In the genomic region with DNA sequence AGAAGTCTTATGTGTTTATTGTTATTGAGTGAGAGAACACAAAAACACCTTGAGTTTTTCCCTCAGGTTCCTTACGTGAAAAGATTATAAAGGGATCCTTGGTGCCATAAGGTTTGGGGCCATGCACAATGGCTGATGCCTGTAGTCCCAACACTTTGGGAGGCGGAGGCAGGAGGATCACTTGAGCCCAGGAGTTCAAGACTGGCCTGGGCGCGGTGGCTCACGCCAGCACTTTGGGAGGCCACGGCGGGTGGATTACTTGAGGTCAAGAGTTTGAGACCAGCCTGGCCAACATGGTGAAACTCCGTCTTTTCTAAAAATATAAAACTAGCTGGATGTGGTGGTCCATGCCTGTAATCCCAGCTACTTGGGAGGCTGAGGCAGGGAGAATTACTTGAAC, we compare ENCODE assay signal across 17 cellular contexts. TPM values are rescaled to one million over a fixed set of nuclear protein-coding genes. Genes with fewer than 3 reads are reported as not detected.
DNase-seq lines count a peak whose midpoint lies in the region; ATAC-seq, FAIRE-seq and TF ChIP-seq lines count a peak whose summit lies in the region.
"Had no signal": no experiment of that assay in that cellular context is flagged by ENCODE, and none has a peak within 500 bp of the region (broad histone marks: within the 10 kb centered on the region; RNA-seq: fewer than 3 reads in every experiment).

No MANE protein-coding gene starts in this region.

- CTCF ChIA-PET in K562 (lab: Yijun Ruan, JAX; ENCODE audit: low intra/inter-chr PET ratio) = no interaction called here

- POLR2A ChIA-PET in K562 (lab: Yijun Ruan, JAX) = interaction anchor here (0.6 kb wide), 1 partner anchor 14 kb away, joined by 3 read pairs; a partner anchor contains a TSS

- TF ChIP-seq EP300 in K562 (IDR thresholded peaks at IDR 0.05; ENCODE audit: low read length) = no peak

- H2AFZ ChIP-seq in K562 (ENCODE audit: low read depth, low read length) = no peak overlapping the region

- H3K4me2 ChIP-seq in K562 (ENCODE audit: insufficient read depth, low read length) = no peak overlapping the region
- H3K4me2 ChIP-seq: BLaER1 had no signal

- TF ChIP-seq POLR2A in GM12891 (IDR thresholded peaks at IDR 0.05; ENCODE audit: low read depth, low read length) (no peak), K562 (conservative IDR thresholded peaks at IDR 0.05) (no peak; the same call in 1 of the 2 replicates)

- no peak for TF ChIP-seq CTCF in K562 (IDR thresholded peaks at IDR 0.05 in 2 of 3, conservative IDR thresholded peaks at IDR 0.05 in 1 of 3; ENCODE audit: insufficient read depth in 2 of 3, low read depth in 1 of 3, low read length in 3 of 3)

- H3K4me1 ChIP-seq in K562 (replicated peaks in 1 of 2; ENCODE audit: control insufficient read depth in 2 of 2, insufficient read depth in 2 of 2, low read length in 2 of 2) = peaks cover 0 to 2% of the 10 kb centered on the region in 2 experiments; a peak in 2 of 5 replicates

- no peak overlapping the region for H3K4me3 ChIP-seq in K562
- H3K4me3 ChIP-seq: BLaER1 had no signal

- WGBS in K562 (ENCODE audit: insufficient coverage, low coverage, missing lambda C conversion rate) = 94% methylated on average over 7 of the region's 8 CpGs

- no TSS peak for BruUV-seq in K562 (replicated peaks; lab: Mats Ljungman, UMichigan)

- H3K27me3 Mint-ChIP-seq in activated CD4-positive, alpha-beta T cell treated with anti-CD3 and anti-CD28 coated beads, Interleukin-2, amount 10 ng/mL, durations not matched to agents 24 days and 14 days = no peaks in the 10 kb centered on the region

- no peaks in the 10 kb centered on the region for H3K9me3 Mint-ChIP-seq in activated CD4-positive, alpha-beta T cell treated with anti-CD3 and anti-CD28 coated beads, Interleukin-2, amount 10 ng/mL, durations not matched to agents 24 days and 14 days

- DNase-seq in activated CD4-positive, alpha-beta T cell treated with anti-CD3 and anti-CD28 coated beads, Interleukin-2, amount 10 ng/mL, durations not matched to agents 24 days and 14 days = peak; percentile 51
- DNase-seq in activated CD4-positive, alpha-beta T cell treated with anti-CD3 and anti-CD28 coated beads, Interleukin-2, amount 50 U/mL, for 1 hour = no peak
- DNase-seq in GM12891 (ENCODE audit: insufficient read length, low spot score) = no peak
- no peak for DNase-seq in K562 (ENCODE audit: extremely low read depth in 1 of 4, low spot score in 3 of 4)
- DNase-seq in sciatic nerve (ENCODE audit: low spot score) = peak; percentile 39
- DNase-seq in NCI-H187 (lab: John Stamatoyannopoulos, UW) = no peak
- DNase-seq in NCI-H2196 treated with DMSO at 0.1 percent for 48 hours (lab: John Stamatoyannopoulos, UW; ENCODE audit: unreplicated experiment) = no peak
- DNase-seq: 8988T, AML-193, DMS53, GF-D8, HCEC 1CT, HFFc6 had no signal

- no peak overlapping the region for H3K9ac ChIP-seq in K562 (ENCODE audit: insufficient read depth in 1 of 2, low read depth in 2 of 2, low read length in 2 of 2)
- H3K9ac ChIP-seq: BLaER1 had no signal

- ATAC-seq in K562 = no peak
- no peak for ATAC-seq in sciatic nerve
- ATAC-seq: HepG2 had no signal

- no peak overlapping the region for H3K27ac Mint-ChIP-seq in activated CD4-positive, alpha-beta T cell treated with anti-CD3 and anti-CD28 coated beads, Interleukin-2, amount 10 ng/mL, durations not matched to agents 24 days and 14 days
- H3K27ac Mint-ChIP-seq: HFFc6 had no signal

- peaks cover 8% of the 10 kb centered on the region; the same call in 1 of the 2 replicates for H3K9me3 ChIP-seq in K562 (replicated peaks; ENCODE audit: control insufficient read depth, insufficient read depth, low read depth, low read length)

- peaks cover 53% of the 10 kb centered on the region for H3K36me3 Mint-ChIP-seq in activated CD4-positive, alpha-beta T cell treated with anti-CD3 and anti-CD28 coated beads, Interleukin-2, amount 10 ng/mL, durations not matched to agents 24 days and 14 days (ENCODE audit: low read depth)

- no peak for TF ChIP-seq RAD21 in K562 (CRISPR knock-in tag; conservative IDR thresholded peaks at IDR 0.05 in 1 of 2, IDR thresholded peaks at IDR 0.05 in 1 of 2)

- intact Hi-C loops in activated CD4-positive, alpha-beta T cell treated with anti-CD3 and anti-CD28 coated beads, Interleukin-2, amount 10 ng/mL, durations not matched to agents 24 days and 14 days (cut with micrococcal nuclease) = no loop called here
- intact Hi-C loops in K562 (cut with micrococcal nuclease) (no loop called here), sciatic nerve (cut with DNase I) (no loop called here)

- H4K20me1 ChIP-seq in K562 (replicated peaks; ENCODE audit: control insufficient read depth, insufficient read depth, low read length) = no peaks in the 10 kb centered on the region

- H3K79me2 ChIP-seq in K562 (ENCODE audit: control insufficient read depth, insufficient read depth, low read length) = peaks cover 46% of the 10 kb centered on the region

- no peaks in the 10 kb centered on the region for H3K27me3 ChIP-seq in K562 (ENCODE audit: control insufficient read depth in 2 of 2, insufficient read depth in 2 of 2, low read length in 2 of 2)
- H3K27me3 ChIP-seq: BLaER1 had no signal

- FAIRE-seq in GM12891 (lab: Jason Lieb, UNC) = no peak
- FAIRE-seq in K562 (lab: Jason Lieb, UNC) = no peak
- FAIRE-seq: HepG2, HTR-8/SVneo had no signal

- peaks cover 25% of the 10 kb centered on the region for H3K4me1 Mint-ChIP-seq in activated CD4-positive, alpha-beta T cell treated with anti-CD3 and anti-CD28 coated beads, Interleukin-2, amount 10 ng/mL, durations not matched to agents 24 days and 14 days

- no peaks in the 10 kb centered on the region for H3K9me1 ChIP-seq in K562 (ENCODE audit: control insufficient read depth, insufficient read depth, low read length)

- H3K4me3 Mint-ChIP-seq in activated CD4-positive, alpha-beta T cell treated with anti-CD3 and anti-CD28 coated beads, Interleukin-2, amount 10 ng/mL, durations not matched to agents 24 days and 14 days = no peak overlapping the region
- H3K4me3 Mint-ChIP-seq: HFFc6 had no signal

- in situ Hi-C loops in K562 (cut with MboI) = no loop called here

- no peak overlapping the region for H3K27ac ChIP-seq in K562 (ENCODE audit: extremely low read depth, low read depth, low read length)
- H3K27ac ChIP-seq: BLaER1 had no signal

- peaks cover 62% of the 10 kb centered on the region for H3K36me3 ChIP-seq in K562 (ENCODE audit: control insufficient read depth, insufficient read depth, low read length)

RNA-seq across cellular contexts. Expression of a gene that starts 5.4 kb away (rescaled TPM):
- 54.4 and 58.7 TPM in 2 replicates for total RNA-seq in activated CD4-positive, alpha-beta T cell treated with anti-CD3 and anti-CD28 coated beads, Interleukin-2, amount 10 ng/mL, durations not matched to agents 24 days and 14 days
- polyA plus RNA-seq in GM12891 (2012; ENCODE audit: low read depth, missing spikeins) = 125 TPM
- 16.6 and 21.1 TPM in 2 replicates for total RNA-seq in K562 (2011; cell fraction: chromatin; rRNA removed; ENCODE audit: low replicate concordance)
- 15.8 and 17.3 TPM in 2 replicates for total RNA-seq in K562 (2011; cell fraction: nucleolus; rRNA removed)
- 22.7 and 26.6 TPM in 2 replicates for total RNA-seq in K562 (2011; cell fraction: nucleoplasm; rRNA removed)
- total RNA-seq in K562 (2014; rRNA removed) = 7.9 and 19.3 TPM in 2 replicates
- total RNA-seq in K562 (2014; rRNA removed; fragmentation: Illumina TruSeq; extraction: Trizol) = 14.0 and 14.3 TPM in 2 replicates
- 9.8 and 12.9 TPM in 2 replicates for total RNA-seq in K562 (2015; rRNA removed; fragmentation: Illumina TruSeq; extraction: Trizol)
- 65.2 and 68.7 TPM in 2 replicates for total RNA-seq in K562 (2021)
- polyA plus RNA-seq in K562 (2011; rRNA removed) = 23.2 and 28.7 TPM in 2 replicates
- polyA plus RNA-seq in K562 (2011; cell fraction: cytosol; rRNA removed) = 36.3 and 38.6 TPM in 2 replicates
- polyA plus RNA-seq in K562 (2011; cell fraction: nucleus; rRNA removed) = 17.5 and 21.9 TPM in 2 replicates
- 94.3 and 108 TPM in 2 replicates for polyA plus RNA-seq in K562 (2012)
- 13.5 and 26.6 TPM in 2 replicates for polyA plus RNA-seq in K562 (2014; fragmentation: Illumina TruSeq; extraction: Trizol)
- 10 to 100 TPM; 11.7 to 20.3 TPM for polyA plus RNA-seq in K562 (2014; fragmentation: Nextera tagmentation; extraction: Ambion mirVana)
- polyA plus RNA-seq in K562 (2014; rRNA removed) = 33.6 and 38.0 TPM in 2 replicates
- 8.0 and 10.4 TPM in 2 replicates for polyA minus RNA-seq in K562 (2011; rRNA and poly(A)+ RNA removed)
- 3.3 and 9.8 TPM in 2 replicates for polyA minus RNA-seq in K562 (2011; cell fraction: cytosol; rRNA and poly(A)+ RNA removed)
- polyA minus RNA-seq in K562 (2011; cell fraction: nucleus; rRNA and poly(A)+ RNA removed) = 4.3 and 8.6 TPM in 2 replicates
- total RNA-seq in sciatic nerve = 53.3 TPM

RNA-seq across cellular contexts. Expression of a gene that starts 5.7 kb away (rescaled TPM):
- 77.7 and 87.8 TPM in 2 replicates for total RNA-seq in activated CD4-positive, alpha-beta T cell treated with anti-CD3 and anti-CD28 coated beads, Interleukin-2, amount 10 ng/mL, durations not matched to agents 24 days and 14 days
- polyA plus RNA-seq in GM12891 (2012; ENCODE audit: low read depth, missing spikeins) = 112 TPM
- total RNA-seq in K562 (2011; cell fraction: chromatin; rRNA removed; ENCODE audit: low replicate concordance) = 23.1 and 44.0 TPM in 2 replicates
- 19.3 and 23.5 TPM in 2 replicates for total RNA-seq in K562 (2011; cell fraction: nucleolus; rRNA removed)
- 31.0 and 37.9 TPM in 2 replicates for total RNA-seq in K562 (2011; cell fraction: nucleoplasm; rRNA removed)
- 103 and 110 TPM in 2 replicates for total RNA-seq in K562 (2014; rRNA removed)
- 113 and 132 TPM in 2 replicates for total RNA-seq in K562 (2014; rRNA removed; fragmentation: Illumina TruSeq; extraction: Trizol)
- total RNA-seq in K562 (2015; rRNA removed; fragmentation: Illumina TruSeq; extraction: Trizol) = 117 and 129 TPM in 2 replicates
- total RNA-seq in K562 (2021) = 90.0 and 103 TPM in 2 replicates
- polyA plus RNA-seq in K562 (2011; rRNA removed) = 103 and 128 TPM in 2 replicates
- polyA plus RNA-seq in K562 (2011; cell fraction: cytosol; rRNA removed) = 50.0 and 67.5 TPM in 2 replicates
- 32.0 and 41.2 TPM in 2 replicates for polyA plus RNA-seq in K562 (2011; cell fraction: nucleus; rRNA removed)
- polyA plus RNA-seq in K562 (2012) = 67.9 and 173 TPM in 2 replicates
- 106 and 110 TPM in 2 replicates for polyA plus RNA-seq in K562 (2014; fragmentation: Illumina TruSeq; extraction: Trizol)
- polyA plus RNA-seq in K562 (2014; fragmentation: Nextera tagmentation; extraction: Ambion mirVana) = 100 to 1,000 TPM; 465 to 474 TPM
- polyA plus RNA-seq in K562 (2014; rRNA removed) = 141 and 148 TPM in 2 replicates
- polyA minus RNA-seq in K562 (2011; rRNA and poly(A)+ RNA removed) = 34.4 and 34.7 TPM in 2 replicates
- 19.7 and 22.5 TPM in 2 replicates for polyA minus RNA-seq in K562 (2011; cell fraction: cytosol; rRNA and poly(A)+ RNA removed)
- 6.5 and 11.0 TPM in 2 replicates for polyA minus RNA-seq in K562 (2011; cell fraction: nucleus; rRNA and poly(A)+ RNA removed)
- 31.9 TPM for total RNA-seq in sciatic nerve

RNA-seq across cellular contexts. Expression of a gene that starts 10.8 kb away (rescaled TPM):
- 5.0 and 6.2 TPM in 2 replicates for total RNA-seq in activated CD4-positive, alpha-beta T cell treated with anti-CD3 and anti-CD28 coated beads, Interleukin-2, amount 10 ng/mL, durations not matched to agents 24 days and 14 days
- polyA plus RNA-seq in GM12891 (2012; ENCODE audit: low read depth, missing spikeins) = 0.85 TPM
- 0.18 and 0.69 TPM in 2 replicates for total RNA-seq in K562 (2011; cell fraction: chromatin; rRNA removed; ENCODE audit: low replicate concordance)
- 0.26 TPM in 1 of 2 replicates, not detected in the other for total RNA-seq in K562 (2011; cell fraction: nucleolus; rRNA removed)
- total RNA-seq in K562 (2011; cell fraction: nucleoplasm; rRNA removed) = 0.15 TPM in 1 of 2 replicates, not detected in the other
- total RNA-seq in K562 (2014; rRNA removed) = not detected in 2 replicates
- total RNA-seq in K562 (2014; rRNA removed; fragmentation: Illumina TruSeq; extraction: Trizol) = 0.06 TPM in 1 of 2 replicates, not detected in the other
- total RNA-seq in K562 (2015; rRNA removed; fragmentation: Illumina TruSeq; extraction: Trizol) = 0.07 and 0.08 TPM in 2 replicates
- total RNA-seq in K562 (2021) = 0.18 and 0.22 TPM in 2 replicates
- polyA plus RNA-seq in K562 (2011; rRNA removed) = 0.08 and 0.14 TPM in 2 replicates
- 0.03 and 0.18 TPM in 2 replicates for polyA plus RNA-seq in K562 (2011; cell fraction: cytosol; rRNA removed)
- polyA plus RNA-seq in K562 (2011; cell fraction: nucleus; rRNA removed) = 0.24 and 0.38 TPM in 2 replicates
- 0.08 and 0.15 TPM in 2 replicates for polyA plus RNA-seq in K562 (2012)
- 0.08 TPM in 1 of 2 replicates, not detected in the other for polyA plus RNA-seq in K562 (2014; fragmentation: Illumina TruSeq; extraction: Trizol)
- polyA plus RNA-seq in K562 (2014; fragmentation: Nextera tagmentation; extraction: Ambion mirVana) = not detected
- 0.07 and 0.31 TPM in 2 replicates for polyA plus RNA-seq in K562 (2014; rRNA removed)
- 0.11 TPM in 1 of 2 replicates, not detected in the other for polyA minus RNA-seq in K562 (2011; rRNA and poly(A)+ RNA removed)
- polyA minus RNA-seq in K562 (2011; cell fraction: cytosol; rRNA and poly(A)+ RNA removed) = not detected in 2 replicates
- 0.13 and 0.22 TPM in 2 replicates for polyA minus RNA-seq in K562 (2011; cell fraction: nucleus; rRNA and poly(A)+ RNA removed)
- 12.8 TPM for total RNA-seq in sciatic nerve
- total RNA-seq: H4 had no signal
- polyA plus RNA-seq: HepG2 had no signal

RNA-seq across cellular contexts. Expression of a gene that starts 14.3 kb away (rescaled TPM):
- 28.2 and 29.9 TPM in 2 replicates for total RNA-seq in activated CD4-positive, alpha-beta T cell treated with anti-CD3 and anti-CD28 coated beads, Interleukin-2, amount 10 ng/mL, durations not matched to agents 24 days and 14 days
- polyA plus RNA-seq in GM12891 (2012; ENCODE audit: low read depth, missing spikeins) = 13.8 TPM
- 16.6 and 38.0 TPM in 2 replicates for total RNA-seq in K562 (2011; cell fraction: chromatin; rRNA removed; ENCODE audit: low replicate concordance)
- 44.2 and 46.5 TPM in 2 replicates for total RNA-seq in K562 (2011; cell fraction: nucleolus; rRNA removed)
- total RNA-seq in K562 (2011; cell fraction: nucleoplasm; rRNA removed) = 39.2 and 40.2 TPM in 2 replicates
- total RNA-seq in K562 (2014; rRNA removed) (19.5 and 20.6 TPM in 2 replicates), K562 (2014; rRNA removed; fragmentation: Illumina TruSeq; extraction: Trizol) (9.9 and 11.5 TPM in 2 replicates), K562 (2015; rRNA removed; fragmentation: Illumina TruSeq; extraction: Trizol) (15.9 and 16.1 TPM in 2 replicates), K562 (2021) (20.0 and 20.4 TPM in 2 replicates), sciatic nerve (17.0 TPM)
- polyA plus RNA-seq in K562 (2011; rRNA removed) (18.1 and 19.7 TPM in 2 replicates), K562 (2014; fragmentation: Illumina TruSeq; extraction: Trizol) (20.6 and 22.1 TPM in 2 replicates), K562 (2014; fragmentation: Nextera tagmentation; extraction: Ambion mirVana) (1 to 10 TPM; 6.5 to 7.0 TPM), K562 (2014; rRNA removed) (17.4 and 18.7 TPM in 2 replicates)
- polyA plus RNA-seq in K562 (2011; cell fraction: cytosol; rRNA removed) = 21.2 and 43.7 TPM in 2 replicates
- polyA plus RNA-seq in K562 (2011; cell fraction: nucleus; rRNA removed) = 13.4 and 19.5 TPM in 2 replicates
- polyA plus RNA-seq in K562 (2012) = 21.5 and 34.7 TPM in 2 replicates
- polyA minus RNA-seq in K562 (2011; rRNA and poly(A)+ RNA removed) = 12.0 and 18.6 TPM in 2 replicates
- 12.7 and 15.5 TPM in 2 replicates for polyA minus RNA-seq in K562 (2011; cell fraction: cytosol; rRNA and poly(A)+ RNA removed)
- polyA minus RNA-seq in K562 (2011; cell fraction: nucleus; rRNA and poly(A)+ RNA removed) = 9.1 and 9.3 TPM in 2 replicates

RNA-seq across cellular contexts. Expression of a gene that starts 45.7 kb away (rescaled TPM):
- 3.8 and 4.5 TPM in 2 replicates for total RNA-seq in activated CD4-positive, alpha-beta T cell treated with anti-CD3 and anti-CD28 coated beads, Interleukin-2, amount 10 ng/mL, durations not matched to agents 24 days and 14 days
- polyA plus RNA-seq in GM12891 (2012; ENCODE audit: low read depth, missing spikeins) = 1.1 TPM
- 1.4 and 1.6 TPM in 2 replicates for total RNA-seq in K562 (2011; cell fraction: chromatin; rRNA removed; ENCODE audit: low replicate concordance)
- total RNA-seq in K562 (2011; cell fraction: nucleolus; rRNA removed) = 0.50 and 0.66 TPM in 2 replicates
- 1.4 TPM in 2 replicates for total RNA-seq in K562 (2011; cell fraction: nucleoplasm; rRNA removed)
- total RNA-seq in K562 (2014; rRNA removed) (not detected in 2 replicates), K562 (2014; rRNA removed; fragmentation: Illumina TruSeq; extraction: Trizol) (0.04 and 0.06 TPM in 2 replicates), K562 (2015; rRNA removed; fragmentation: Illumina TruSeq; extraction: Trizol) (0.11 TPM in 1 of 2 replicates, not detected in the other), K562 (2021) (0.18 and 0.20 TPM in 2 replicates), sciatic nerve (2.0 TPM)
- polyA plus RNA-seq in K562 (2011; rRNA removed) (0.07 and 0.24 TPM in 2 replicates), K562 (2014; fragmentation: Illumina TruSeq; extraction: Trizol) (0.10 TPM in 2 replicates), K562 (2014; fragmentation: Nextera tagmentation; extraction: Ambion mirVana) (not detected), K562 (2014; rRNA removed) (0.67 TPM in 1 of 2 replicates, not detected in the other)
- 0.04 TPM in 2 replicates for polyA plus RNA-seq in K562 (2011; cell fraction: cytosol; rRNA removed)
- 1.2 and 1.8 TPM in 2 replicates for polyA plus RNA-seq in K562 (2011; cell fraction: nucleus; rRNA removed)
- polyA plus RNA-seq in K562 (2012) = 0.30 and 0.71 TPM in 2 replicates
- 0.09 and 0.35 TPM in 2 replicates for polyA minus RNA-seq in K562 (2011; rRNA and poly(A)+ RNA removed)
- polyA minus RNA-seq in K562 (2011; cell fraction: cytosol; rRNA and poly(A)+ RNA removed) = not detected in 2 replicates
- 0.22 TPM in 1 of 2 replicates, not detected in the other for polyA minus RNA-seq in K562 (2011; cell fraction: nucleus; rRNA and poly(A)+ RNA removed)
- total RNA-seq: H4 had no signal

Comparison
In these comparisons a context has a peak if more than half of its experiments do, and no peak if none do; other contexts are left out.
1. DNase-seq: peak in activated CD4-positive, alpha-beta T cell treated with anti-CD3 and anti-CD28 coated beads, Interleukin-2, amount 10 ng/mL, durations not matched to agents 24 days and 14 days (single experiment) and sciatic nerve (single experiment); none in activated CD4-positive, alpha-beta T cell treated with anti-CD3 and anti-CD28 coated beads, Interleukin-2, amount 50 U/mL, for 1 hour (single experiment), GM12891 (single experiment), K562 (0 of 4), NCI-H187 (0 of 2) and NCI-H2196 treated with DMSO at 0.1 percent for 48 hours (single experiment).